Comparison of ENCODE assay signal across 8 cellular contexts in the genomic region with DNA sequence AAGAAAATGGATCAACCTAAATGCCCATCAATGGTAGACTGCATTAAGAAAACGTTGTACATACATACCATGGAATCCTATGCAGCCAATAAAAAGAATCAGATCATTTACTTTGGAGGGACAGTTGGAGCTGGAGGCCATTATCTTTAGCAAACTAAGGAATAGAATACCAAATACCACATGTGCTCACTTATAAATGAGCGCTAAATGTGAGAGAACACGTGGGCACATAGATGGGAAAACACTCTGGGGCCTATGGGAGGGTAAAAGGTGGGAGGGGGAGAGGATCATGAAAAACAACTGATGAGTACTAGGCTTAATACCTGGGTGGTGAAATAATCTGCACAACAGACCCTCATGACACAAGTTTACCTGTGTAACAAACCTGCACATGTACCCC.
"Had no signal": no experiment of that assay in that cellular context is flagged by ENCODE, and none has a peak within 500 bp of the region (broad histone marks: within the 10 kb centered on the region; RNA-seq: fewer than 3 reads in every experiment).

No MANE protein-coding gene starts in this region.

- FAIRE-seq: G401.6, GM12878, GM12891, GM12892, GM18507, GM19239 had no signal

- ATAC-seq: GM12878 had no signal

- H3K4me3 ChIP-seq: GM12878 had no signal

- DNase-seq: GDM1, GF-D8 had no signal
